In genomic region chr1:178606839-178607238, GRCh38 we compare ENCODE assay signal across 16 cellular contexts.
A peak's percentile ranks its signal among the peaks of the same experiment; 100 is the strongest.
DNase-seq lines count a peak whose midpoint lies in the region; ATAC-seq, FAIRE-seq and TF ChIP-seq lines count a peak whose summit lies in the region.
"Had no signal": no experiment of that assay in that cellular context is flagged by ENCODE, and none has a peak within 500 bp of the region (broad histone marks: within the 10 kb centered on the region; RNA-seq: fewer than 3 reads in every experiment).

No MANE protein-coding gene starts in this region.

- in situ Hi-C loops in HepG2 (cut with HindIII; ENCODE audit: extremely low pct_ligation_motif_present, low pct_unique_long_range_greater_than_20kb), result no loop called here
- in situ Hi-C loops in transverse colon (cut with MboI; ENCODE audit: low pct_ligation_motif_present in 1 of 4, low pct_unique_long_range_greater_than_20kb in 1 of 4, low sequenced_read_pairs in 3 of 4), result no loop called here

- TF ChIP-seq RAD21 in HepG2 (CRISPR knock-in tag; IDR thresholded peaks at IDR 0.05), result no peak

- ATAC-seq in HepG2, result peak; percentile 47
- no peak for ATAC-seq in HG02588 (IDR thresholded peaks at IDR 0.05; ENCODE audit: unreplicated experiment)
- no peak for ATAC-seq in effector memory CD8-positive, alpha-beta T cell (replicated peaks)
- ATAC-seq: HCT116 had no signal

- no peak for TF ChIP-seq CTCF in HFFc6 (IDR thresholded peaks at IDR 0.05)
- no peak for TF ChIP-seq CTCF in OCI-LY1 (IDR thresholded peaks at IDR 0.05; ENCODE audit: low read length)
- TF ChIP-seq CTCF in HepG2 (CRISPR knock-in tag; IDR thresholded peaks at IDR 0.05), result no peak
- TF ChIP-seq CTCF in transverse colon (IDR thresholded peaks at IDR 0.05), result no peak

- POLR2A ChIA-PET in HepG2 (lab: Yijun Ruan, JAX), result no interaction called here

- H3K4me1 Mint-ChIP-seq in HFFc6 (ENCODE audit: low read depth), result peaks cover 59% of the 10 kb centered on the region
- no peaks in the 10 kb centered on the region for H3K4me1 Mint-ChIP-seq in effector memory CD8-positive, alpha-beta T cell (ENCODE audit: low read depth in 2 of 2)

- intact Hi-C loops in HepG2 (cut with micrococcal nuclease; ENCODE audit: unreplicated experiment) (no loop called here), transverse colon (cut with DNase I; ENCODE audit: low total_unique reads) (no loop called here)

- peaks cover 21% of the 10 kb centered on the region for H3F3A ChIP-seq in OCI-LY1 (ENCODE audit: insufficient read depth, low read length)

- H2AFZ ChIP-seq in OCI-LY1 (ENCODE audit: low read length), result no peak overlapping the region
- no peak overlapping the region for H2AFZ ChIP-seq in HepG2 (ENCODE audit: low read length)

- no peak for FAIRE-seq in HepG2 (lab: Jason Lieb, UNC)

- H3K27ac Mint-ChIP-seq in HFFc6, result peak overlapping the region; percentile 95; the same call in 1 of the 2 replicates
- H3K27ac Mint-ChIP-seq in effector memory CD8-positive, alpha-beta T cell, result no peak overlapping the region

- H3K4me3 Mint-ChIP-seq in HFFc6, result no peak overlapping the region
- no peak overlapping the region for H3K4me3 Mint-ChIP-seq in effector memory CD8-positive, alpha-beta T cell

- H3K27me3 ChIP-seq in OCI-LY1 (ENCODE audit: insufficient read depth, low read length), result no peaks in the 10 kb centered on the region
- no peaks in the 10 kb centered on the region for H3K27me3 ChIP-seq in HepG2 (ENCODE audit: control insufficient read depth in 1 of 2, insufficient read depth in 2 of 2, low read length in 2 of 2)
- no peaks in the 10 kb centered on the region for H3K27me3 ChIP-seq in transverse colon
- H3K27me3 ChIP-seq: SJCRH30 had no signal

- peak overlapping the region; percentile 97 for H3K27ac ChIP-seq in OCI-LY1 (ENCODE audit: low read depth, low read length, poor library complexity, severe bottlenecking)
- no peak overlapping the region for H3K27ac ChIP-seq in HepG2 (ENCODE audit: extremely low read length, insufficient read depth, low read length)
- H3K27ac ChIP-seq in transverse colon, result peak overlapping the region in 3 of 4 donors; percentile 11 to 72 (median 52)
- H3K27ac ChIP-seq: RWPE1, SJCRH30 had no signal

- peak overlapping the region; percentile 77 for H3K9ac ChIP-seq in OCI-LY1 (ENCODE audit: low read length)
- no peak overlapping the region for H3K9ac ChIP-seq in HepG2 (ENCODE audit: insufficient read depth, low read depth, low read length)

- H3K9me3 ChIP-seq in OCI-LY1 (ENCODE audit: low read length), result no peaks in the 10 kb centered on the region
- no peaks in the 10 kb centered on the region for H3K9me3 ChIP-seq in HepG2 (ENCODE audit: low read length)
- no peaks in the 10 kb centered on the region for H3K9me3 ChIP-seq in transverse colon
- H3K9me3 ChIP-seq: SJCRH30 had no signal

- no peak overlapping the region for H3K4me3 ChIP-seq in OCI-LY1 (ENCODE audit: low read depth, low read length, poor library complexity, severe bottlenecking)
- H3K4me3 ChIP-seq in HepG2 (replicated peaks in 1 of 3; ENCODE audit: insufficient read depth in 1 of 3, low read depth in 2 of 3, low read length in 3 of 3), result no peak overlapping the region
- no peak overlapping the region for H3K4me3 ChIP-seq in transverse colon
- H3K4me3 ChIP-seq: SJCRH30 had no signal

- H4K20me1 ChIP-seq in OCI-LY1 (ENCODE audit: insufficient read depth, low read length) (no peaks in the 10 kb centered on the region), HepG2 (ENCODE audit: insufficient read depth, low read length) (no peaks in the 10 kb centered on the region)

- BruUV-seq in HepG2 (replicated peaks; lab: Mats Ljungman, UMichigan), result no TSS peak

- no peak for TF ChIP-seq POLR2A in HepG2 (IDR thresholded peaks at IDR 0.05; ENCODE audit: insufficient read depth in 1 of 2, low read depth in 2 of 2, low read length in 2 of 2)
- TF ChIP-seq POLR2A in transverse colon (IDR thresholded peaks at IDR 0.05), result no peak

- H3K79me2 ChIP-seq in OCI-LY1 (ENCODE audit: insufficient read depth, low read length) (no peaks in the 10 kb centered on the region), HepG2 (ENCODE audit: insufficient read depth, low read length) (no peaks in the 10 kb centered on the region)

- H3K4me2 ChIP-seq in OCI-LY1 (ENCODE audit: low read length) (peak overlapping the region; percentile 57), HepG2 (ENCODE audit: low read depth, low read length) (no peak overlapping the region)

- DNase-seq in HFFc6 (no peak), HepG2 (ENCODE audit: low spot score) (no peak), transverse colon (no peak), nucleus accumbens (lab: John Stamatoyannopoulos, UW) (no peak)
- no peak for DNase-seq in effector memory CD8-positive, alpha-beta T cell
- DNase-seq: NCI-H1930, NCI-H2171 treated with DMSO at 0.1 percent for 48 hours, NCI-H510A, NCI-H82, OCI-M1, SJCRH30, SW 1271 had no signal

- peaks cover 95% of the 10 kb centered on the region for H3K4me1 ChIP-seq in OCI-LY1 (ENCODE audit: insufficient read depth, low read length, severe bottlenecking)
- no peaks in the 10 kb centered on the region; the same call in 1 of the 2 replicates for H3K4me1 ChIP-seq in HepG2 (ENCODE audit: insufficient read depth, low read length)
- H3K4me1 ChIP-seq in transverse colon, result peaks cover 0 to 10% (median 4%) of the 10 kb centered on the region in 4 donors

- H3K9me2 ChIP-seq in OCI-LY1 (ENCODE audit: low read depth, low read length), result no peaks in the 10 kb centered on the region

- H3K27me3 Mint-ChIP-seq in HFFc6 (ENCODE audit: insufficient read depth), result no peaks in the 10 kb centered on the region; the same call in 1 of the 2 replicates
- H3K27me3 Mint-ChIP-seq in effector memory CD8-positive, alpha-beta T cell, result peaks cover 0 to 9% of the 10 kb centered on the region in 2 donors

- no peaks in the 10 kb centered on the region for H3K9me3 Mint-ChIP-seq in HFFc6
- no peaks in the 10 kb centered on the region for H3K9me3 Mint-ChIP-seq in effector memory CD8-positive, alpha-beta T cell

- TF ChIP-seq EP300 in HepG2 (IDR thresholded peaks at IDR 0.05; ENCODE audit: low read depth in 2 of 2, low read length in 2 of 2) (no peak), HepG2 (CRISPR knock-in tag; IDR thresholded peaks at IDR 0.05; ENCODE audit: borderline replicate concordance) (no peak), transverse colon (IDR thresholded peaks at IDR 0.05; ENCODE audit: low read depth) (no peak)

- no peaks in the 10 kb centered on the region for H3K36me3 ChIP-seq in OCI-LY1 (ENCODE audit: insufficient read depth, low read length)
- no peaks in the 10 kb centered on the region for H3K36me3 ChIP-seq in HepG2 (replicated peaks in 1 of 2; ENCODE audit: control insufficient read depth in 1 of 2, insufficient read depth in 2 of 2, low read length in 2 of 2)
- H3K36me3 ChIP-seq in transverse colon, result no peaks in the 10 kb centered on the region
- H3K36me3 ChIP-seq: SJCRH30 had no signal

- CTCF ChIA-PET in HepG2 (lab: Yijun Ruan, JAX; ENCODE audit: low intra/inter-chr PET ratio, low total read pairs), result no interaction called here

- WGBS in HepG2 (ENCODE audit: low lambda C conversion rate), result 63% methylated on average over 2 of the region's 2 CpGs
- 95 to 100% methylated on average over 1 to 2 of the region's 2 CpGs for WGBS in transverse colon (ENCODE audit: low coverage in 1 of 2), 2 donors

- H3K36me3 Mint-ChIP-seq in HFFc6 (ENCODE audit: low read depth), result no peaks in the 10 kb centered on the region
- H3K36me3 Mint-ChIP-seq in effector memory CD8-positive, alpha-beta T cell (ENCODE audit: insufficient read depth), result no peaks in the 10 kb centered on the region

TF ChIP-seq in HepG2, 621 proteins besides CTCF, POLR2A, EP300 and RAD21 (continues in another document):
- TF ChIP-seq MYC (CRISPR knock-in tag; IDR thresholded peaks at IDR 0.05; ENCODE audit: borderline replicate concordance) (no peak), ZFP90 (CRISPR knock-in tag; IDR thresholded peaks at IDR 0.05; ENCODE audit: borderline replicate concordance) (no peak), TIGD3 (CRISPR knock-in tag; IDR thresholded peaks at IDR 0.05; ENCODE audit: borderline replicate concordance) (no peak), DNMT1 (CRISPR knock-in tag; IDR thresholded peaks at IDR 0.05) (no peak), ZBTB1 (CRISPR knock-in tag; IDR thresholded peaks at IDR 0.05; ENCODE audit: borderline replicate concordance) (no peak), ZSCAN31 (CRISPR knock-in tag; IDR thresholded peaks at IDR 0.05; ENCODE audit: low read depth) (no peak), SATB2 (CRISPR knock-in tag; IDR thresholded peaks at IDR 0.05) (no peak), PCBP2 (optimal IDR thresholded peaks at IDR 0.05; ENCODE audit: low read depth, low read length, poor library complexity, severe bottlenecking) (no peak), ARID3A (IDR thresholded peaks at IDR 0.05; ENCODE audit: low read depth, low read length) (no peak), CENPBD1 (CRISPR knock-in tag; IDR thresholded peaks at IDR 0.05; ENCODE audit: borderline replicate concordance, low read depth) (no peak), ZNF605 (CRISPR knock-in tag; IDR thresholded peaks at IDR 0.05) (no peak), REXO4 (CRISPR knock-in tag; IDR thresholded peaks at IDR 0.05; ENCODE audit: borderline replicate concordance) (no peak)
